Comparison of ENCODE assay signal across 26 cellular contexts in the genomic region with DNA sequence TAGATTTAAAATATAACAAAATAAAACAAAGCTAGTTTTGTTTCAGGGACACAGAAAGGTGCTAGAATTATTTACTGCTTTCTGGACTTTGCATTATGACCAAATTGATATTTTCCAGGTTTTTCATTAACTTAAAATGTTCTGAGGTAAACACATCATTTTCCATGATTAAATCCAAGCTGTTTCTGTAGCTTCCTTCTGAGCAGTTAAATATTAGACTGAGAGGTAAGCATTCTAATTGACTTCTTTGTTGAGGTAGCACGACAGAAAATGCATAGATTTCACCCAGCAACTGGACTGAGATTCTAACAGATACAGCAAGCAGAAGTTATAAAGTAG.
"Had no signal": no experiment of that assay in that cellular context is flagged by ENCODE, and none has a peak within 500 bp of the region (broad histone marks: within the 10 kb centered on the region; RNA-seq: fewer than 3 reads in every experiment).

No MANE protein-coding gene starts in this region.

- H3K36me3 ChIP-seq: heart right ventricle, lower lobe of right lung, pancreas, right atrium auricular region, suprapubic skin, thoracic aorta, tibial artery, upper lobe of right lung, uterus had no signal

- H3K27ac Mint-ChIP-seq: naive B cell; natural killer cell; stimulated activated effector memory CD8-positive, alpha-beta T cell treated with anti-CD3 and anti-CD28 coated beads, Interleukin-12 subunit alpha, Interleukin-12 subunit beta, amount 100 ng/mL, for 72 hours; stimulated activated naive CD8-positive, alpha-beta T cell treated with anti-CD3 and anti-CD28 coated beads, Interleukin-15, Interleukin-2, amounts not matched to agents 100 ng/mL and 50 ng/mL, for 24 hours had no signal

- H3K27me3 ChIP-seq: heart right ventricle, pancreas, right atrium auricular region, tibial artery, upper lobe of right lung, uterus had no signal

- DNase-seq: heart right ventricle; hippocampal formation; kidney; left colon; left ventricle myocardium superior; lower lobe of right lung; mammary epithelial cell; mesenchymal stem cell; naive B cell; natural killer cell; pancreas; posterior cingulate gyrus; psoas muscle; stimulated activated CD4-positive, alpha-beta T cell treated with anti-CD3 and anti-CD28 coated beads, Interleukin-4, amount 100 ng/mL, for 24 hours; stimulated activated naive CD4-positive, alpha-beta T cell; tibial artery; trophoblast cell; upper lobe of right lung; uterus had no signal

- H3K4me3 ChIP-seq: heart right ventricle, lower lobe of right lung, pancreas, psoas muscle, right atrium auricular region, skin epidermis, suprapubic skin, thoracic aorta, tibial artery, upper lobe of right lung, uterus had no signal

- H3K4me1 ChIP-seq: heart right ventricle, lower lobe of right lung, pancreas, psoas muscle, right atrium auricular region, suprapubic skin, tibial artery, upper lobe of right lung, uterus had no signal

- H3K9me3 ChIP-seq: heart right ventricle, lower lobe of right lung, pancreas, psoas muscle, right atrium auricular region, suprapubic skin, thoracic aorta, tibial artery, upper lobe of right lung, uterus had no signal

- H3K4me1 Mint-ChIP-seq: naive B cell; natural killer cell; stimulated activated effector memory CD8-positive, alpha-beta T cell treated with anti-CD3 and anti-CD28 coated beads, Interleukin-12 subunit alpha, Interleukin-12 subunit beta, amount 100 ng/mL, for 72 hours had no signal

- H3K27ac ChIP-seq: heart right ventricle, lower lobe of right lung, psoas muscle, right atrium auricular region, skin epidermis, suprapubic skin, thoracic aorta, tibial artery, upper lobe of right lung, uterus had no signal

- H3K4me3 Mint-ChIP-seq: naive B cell; natural killer cell; stimulated activated effector memory CD8-positive, alpha-beta T cell treated with anti-CD3 and anti-CD28 coated beads, Interleukin-12 subunit alpha, Interleukin-12 subunit beta, amount 100 ng/mL, for 72 hours; stimulated activated naive CD8-positive, alpha-beta T cell treated with anti-CD3 and anti-CD28 coated beads, Interleukin-15, Interleukin-2, amounts not matched to agents 100 ng/mL and 50 ng/mL, for 24 hours had no signal

- H3K36me3 Mint-ChIP-seq: naive B cell; natural killer cell; stimulated activated effector memory CD8-positive, alpha-beta T cell treated with anti-CD3 and anti-CD28 coated beads, Interleukin-12 subunit alpha, Interleukin-12 subunit beta, amount 100 ng/mL, for 72 hours had no signal

- ATAC-seq: heart right ventricle; left ventricle myocardium superior; lower lobe of right lung; natural killer cell; psoas muscle; sciatic nerve; stimulated activated effector memory CD8-positive, alpha-beta T cell treated with anti-CD3 and anti-CD28 coated beads, Interleukin-12 subunit alpha, Interleukin-12 subunit beta, amount 100 ng/mL, for 72 hours; upper lobe of right lung had no signal

- H3K27me3 Mint-ChIP-seq: stimulated activated naive CD8-positive, alpha-beta T cell treated with anti-CD3 and anti-CD28 coated beads, Interleukin-15, Interleukin-2, amounts not matched to agents 100 ng/mL and 50 ng/mL, for 24 hours had no signal

- H3K9me3 Mint-ChIP-seq: stimulated activated naive CD8-positive, alpha-beta T cell treated with anti-CD3 and anti-CD28 coated beads, Interleukin-15, Interleukin-2, amounts not matched to agents 100 ng/mL and 50 ng/mL, for 24 hours had no signal

- FAIRE-seq: kidney, pancreas had no signal
